16 cellular contexts compared by ENCODE assay signal in genomic region chr6:21769973-21770372, GRCh38.
DNase-seq lines count a peak whose midpoint lies in the region; ATAC-seq and TF ChIP-seq lines count a peak whose summit lies in the region.
"Had no signal": no experiment of that assay in that cellular context is flagged by ENCODE, and none has a peak within 500 bp of the region (broad histone marks: within the 10 kb centered on the region; RNA-seq: fewer than 3 reads in every experiment).

No MANE protein-coding gene starts in this region.

- H3K36me3 Mint-ChIP-seq in brain = peaks cover 17% of the 10 kb centered on the region
- H3K36me3 Mint-ChIP-seq: activated CD4-positive, alpha-beta memory T cell treated with anti-CD3 and anti-CD28 coated beads for 36 hours had no signal

- no peaks in the 10 kb centered on the region for H3K9me3 Mint-ChIP-seq in brain
- H3K9me3 Mint-ChIP-seq: activated CD4-positive, alpha-beta memory T cell treated with anti-CD3 and anti-CD28 coated beads for 36 hours; CD4-positive, alpha-beta T cell had no signal

- TF ChIP-seq POLR2A in stomach (IDR thresholded peaks at IDR 0.05) = no peak

- peak overlapping the region in 4 of 5 experiments; percentile 68 to 90 (median 82) for H3K27ac Mint-ChIP-seq in brain
- H3K27ac Mint-ChIP-seq: activated CD4-positive, alpha-beta memory T cell treated with anti-CD3 and anti-CD28 coated beads for 36 hours; CD4-positive, alpha-beta T cell had no signal

- intact Hi-C loops in stomach (cut with DNase I; ENCODE audit: low total_unique reads) = no loop called here

- DNase-seq in kidney glomerular epithelial cell (lab: John Stamatoyannopoulos, UW) (peak; percentile 33), stomach (no peak), medulla oblongata (ENCODE audit: extremely low spot score) (no peak), occipital lobe (lab: John Stamatoyannopoulos, UW) (no peak), glomerular visceral epithelial cell (ENCODE audit: extremely low spot score) (no peak)
- DNase-seq: activated CD4-positive, alpha-beta memory T cell treated with anti-CD3 and anti-CD28 coated beads for 36 hours; adrenal gland; CD4-positive, alpha-beta T cell; NCI-H82; RPMI8226; stimulated activated CD8-positive, alpha-beta memory T cell treated with anti-CD3 and anti-CD28 coated beads, Interleukin-4, amount 100 ng/mL, for 48 hours; T-helper 9 cell; upper lobe of right lung had no signal

- no peak overlapping the region for H3K4me3 ChIP-seq in stomach
- H3K4me3 ChIP-seq: adrenal gland, upper lobe of right lung had no signal

- H3K4me3 Mint-ChIP-seq in brain = no peak overlapping the region
- H3K4me3 Mint-ChIP-seq: activated CD4-positive, alpha-beta memory T cell treated with anti-CD3 and anti-CD28 coated beads for 36 hours; CD4-positive, alpha-beta T cell had no signal

- no peaks in the 10 kb centered on the region for H3K36me3 ChIP-seq in KOPT-K1 (ENCODE audit: insufficient read depth, low read length)
- H3K36me3 ChIP-seq in stomach = no peaks in the 10 kb centered on the region
- H3K36me3 ChIP-seq: adrenal gland, upper lobe of right lung had no signal

- TF ChIP-seq CTCF in brain (conservative IDR thresholded peaks at IDR 0.05) (no peak), stomach (IDR thresholded peaks at IDR 0.05) (no peak)

- TF ChIP-seq EP300 in stomach (IDR thresholded peaks at IDR 0.05) = no peak

- no peaks in the 10 kb centered on the region for H3K27me3 ChIP-seq in stomach
- H3K27me3 ChIP-seq: adrenal gland, upper lobe of right lung had no signal

- H3K27ac ChIP-seq in KOPT-K1 (ENCODE audit: low read depth, low read length, poor library complexity, severe bottlenecking) (peak overlapping the region; percentile 6), stomach (peak overlapping the region in 3 of 5 donors; percentile 8 to 59 (median 39))
- H3K27ac ChIP-seq: adrenal gland, upper lobe of right lung had no signal

- peaks cover 75% of the 10 kb centered on the region for H3K4me1 Mint-ChIP-seq in brain

- no peak for ATAC-seq in HG02571 (IDR thresholded peaks at IDR 0.05; ENCODE audit: unreplicated experiment)

- H3K27me3 Mint-ChIP-seq in brain = no peaks in the 10 kb centered on the region
- H3K27me3 Mint-ChIP-seq: activated CD4-positive, alpha-beta memory T cell treated with anti-CD3 and anti-CD28 coated beads for 36 hours; CD4-positive, alpha-beta T cell had no signal

- H3K9me3 ChIP-seq in KOPT-K1 (ENCODE audit: insufficient read depth, low read length, poor library complexity, severe bottlenecking) (no peaks in the 10 kb centered on the region), stomach (no peaks in the 10 kb centered on the region)
- H3K9me3 ChIP-seq: adrenal gland, upper lobe of right lung had no signal

- H3K4me1 ChIP-seq in stomach = peaks cover 0 to 27% (median 14%) of the 10 kb centered on the region in 4 donors
